In the genomic region with DNA sequence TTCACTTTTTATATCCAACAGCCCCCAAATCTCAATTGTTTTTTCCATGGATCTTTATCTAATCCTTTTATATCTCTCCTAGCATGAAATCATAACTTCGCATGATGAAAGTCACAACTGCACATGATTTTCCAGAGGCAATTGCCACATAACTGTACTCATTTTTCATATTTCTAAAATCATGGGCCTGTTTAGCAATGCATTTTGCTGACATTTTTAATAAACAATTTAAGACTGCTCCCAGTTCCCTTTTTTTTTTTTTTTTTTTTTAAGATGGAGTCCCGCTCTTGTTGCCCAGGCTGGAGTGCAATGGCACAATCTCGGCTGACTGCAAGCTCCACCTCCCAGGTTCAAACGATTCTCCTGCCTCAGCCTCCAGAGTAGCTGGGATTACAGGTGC, we compare ENCODE assay signal across 15 cellular contexts.
DNase-seq lines count a peak whose midpoint lies in the region; FAIRE-seq and TF ChIP-seq lines count a peak whose summit lies in the region.
"Had no signal": no experiment of that assay in that cellular context is flagged by ENCODE, and none has a peak within 500 bp of the region (broad histone marks: within the 10 kb centered on the region; RNA-seq: fewer than 3 reads in every experiment).

No MANE protein-coding gene starts in this region.

- H2AFZ ChIP-seq in PC-9 = no peak overlapping the region

- DNase-seq in activated naive CD4-positive, alpha-beta T cell treated with anti-CD3 and anti-CD28 coated beads for 36 hours = no peak
- DNase-seq in activated naive CD4-positive, alpha-beta T cell treated with anti-CD3 and anti-CD28 coated beads, Interleukin-2, amount 50 U/mL, for 16 hours = no peak
- DNase-seq in PC-9 = no peak
- DNase-seq in esophagus squamous epithelium (lab: John Stamatoyannopoulos, UW) = no peak
- DNase-seq in stomach = no peak
- no peak for DNase-seq in NCI-H748 (lab: John Stamatoyannopoulos, UW; ENCODE audit: unreplicated experiment)
- DNase-seq in NCI-H1417 treated with DMSO at 0.1 percent for 48 hours (lab: John Stamatoyannopoulos, UW) = no peak
- DNase-seq in GM12892 (ENCODE audit: insufficient read length) = no peak
- DNase-seq: activated gamma-delta T cell treated with Interleukin-2 at 50 U/mL for 16 hours; naive thymus-derived CD4-positive, alpha-beta T cell; NCI-H446; SJCRH30 had no signal

- intact Hi-C loops in activated naive CD4-positive, alpha-beta T cell treated with anti-CD3 and anti-CD28 coated beads for 36 hours (cut with micrococcal nuclease) = no loop called here
- intact Hi-C loops in PC-9 (cut with micrococcal nuclease; ENCODE audit: unreplicated experiment) = no loop called here
- intact Hi-C loops in esophagus squamous epithelium (cut with DNase I) = no loop called here
- intact Hi-C loops in stomach (cut with DNase I; ENCODE audit: low total_unique reads) = no loop called here

- H3K27ac Mint-ChIP-seq in activated naive CD4-positive, alpha-beta T cell treated with anti-CD3 and anti-CD28 coated beads for 36 hours = peak overlapping the region; percentile 6

- FAIRE-seq in GM12892 (lab: Jason Lieb, UNC) = no peak
- FAIRE-seq: colon had no signal

- H3K9me3 ChIP-seq in PC-9 (ENCODE audit: insufficient read depth, low read depth) = no peaks in the 10 kb centered on the region
- H3K9me3 ChIP-seq in esophagus squamous epithelium = no peaks in the 10 kb centered on the region
- H3K9me3 ChIP-seq in stomach = no peaks in the 10 kb centered on the region
- H3K9me3 ChIP-seq: SJCRH30 had no signal

- no peaks in the 10 kb centered on the region for H3K27me3 ChIP-seq in PC-9 (ENCODE audit: insufficient read depth, low read depth)
- no peaks in the 10 kb centered on the region for H3K27me3 ChIP-seq in esophagus squamous epithelium
- no peaks in the 10 kb centered on the region for H3K27me3 ChIP-seq in stomach
- H3K27me3 ChIP-seq: SJCRH30 had no signal

- H3K9me2 ChIP-seq in PC-9 (ENCODE audit: insufficient read depth) = no peaks in the 10 kb centered on the region

- H3K27me3 Mint-ChIP-seq in activated naive CD4-positive, alpha-beta T cell treated with anti-CD3 and anti-CD28 coated beads for 36 hours (ENCODE audit: low read depth) = no peaks in the 10 kb centered on the region

- H3K79me2 ChIP-seq in PC-9 (ENCODE audit: low read depth) = peaks cover 38% of the 10 kb centered on the region

- H3K36me3 ChIP-seq in PC-9 (ENCODE audit: low read depth) (peaks cover under 1% of the 10 kb centered on the region), esophagus squamous epithelium (peaks cover 0 to 6% (median 0%) of the 10 kb centered on the region in 3 donors), stomach (peaks cover 0 to 11% (median 4%) of the 10 kb centered on the region in 4 donors)
- H3K36me3 ChIP-seq: SJCRH30 had no signal

- no peaks in the 10 kb centered on the region for H3K9me3 Mint-ChIP-seq in activated naive CD4-positive, alpha-beta T cell treated with anti-CD3 and anti-CD28 coated beads for 36 hours
- H3K9me3 Mint-ChIP-seq: naive thymus-derived CD4-positive, alpha-beta T cell; WTC11 had no signal

- TF ChIP-seq CTCF in PC-9 (conservative IDR thresholded peaks at IDR 0.05) (no peak), esophagus squamous epithelium (IDR thresholded peaks at IDR 0.05) (no peak), stomach (IDR thresholded peaks at IDR 0.05) (no peak)

- no peak overlapping the region for H3K4me3 ChIP-seq in PC-9
- no peak overlapping the region for H3K4me3 ChIP-seq in esophagus squamous epithelium
- no peak overlapping the region for H3K4me3 ChIP-seq in stomach
- H3K4me3 ChIP-seq: SJCRH30, smooth muscle cell had no signal

- 56 to 80% methylated on average over 4 of the region's 4 CpGs for WGBS in esophagus squamous epithelium, 2 donors
- WGBS in stomach, 5 donors = 78 to 90% (median 81%) methylated on average over 4 of the region's 4 CpGs

- H3K4me1 ChIP-seq in PC-9 (replicated peaks; ENCODE audit: insufficient read depth) = peaks cover 38% of the 10 kb centered on the region
- H3K4me1 ChIP-seq in esophagus squamous epithelium = peaks cover 14 to 41% (median 26%) of the 10 kb centered on the region in 3 donors
- peaks cover 15 to 43% (median 22%) of the 10 kb centered on the region in 4 donors for H3K4me1 ChIP-seq in stomach

- H3K36me3 Mint-ChIP-seq in activated naive CD4-positive, alpha-beta T cell treated with anti-CD3 and anti-CD28 coated beads for 36 hours (ENCODE audit: low read depth) = peaks cover 29% of the 10 kb centered on the region
- H3K36me3 Mint-ChIP-seq: WTC11 had no signal

- H4K20me1 ChIP-seq in PC-9 (ENCODE audit: insufficient read depth) = no peaks in the 10 kb centered on the region

- peaks cover 49% of the 10 kb centered on the region for H3F3A ChIP-seq in PC-9 (ENCODE audit: insufficient read depth, low read depth)

- no peak overlapping the region for H3K4me2 ChIP-seq in PC-9
- H3K4me2 ChIP-seq: smooth muscle cell had no signal

- H3K4me3 Mint-ChIP-seq in activated naive CD4-positive, alpha-beta T cell treated with anti-CD3 and anti-CD28 coated beads for 36 hours = no peak overlapping the region
- H3K4me3 Mint-ChIP-seq: naive thymus-derived CD4-positive, alpha-beta T cell; WTC11 had no signal

- TF ChIP-seq POLR2A in esophagus squamous epithelium (IDR thresholded peaks at IDR 0.05) = no peak
- no peak for TF ChIP-seq POLR2A in stomach (IDR thresholded peaks at IDR 0.05)
- TF ChIP-seq POLR2A in GM12892 (IDR thresholded peaks at IDR 0.05; ENCODE audit: low read depth, low read length) = no peak

- peak overlapping the region; percentile 98 for H3K27ac ChIP-seq in PC-9
- peak overlapping the region; percentile 49 to 82 (median 68) for H3K27ac ChIP-seq in esophagus squamous epithelium
- H3K27ac ChIP-seq in stomach = peak overlapping the region in 4 of 5 donors; percentile 26 to 96 (median 76)
- H3K27ac ChIP-seq: SJCRH30 had no signal

- TF ChIP-seq EP300 in stomach (IDR thresholded peaks at IDR 0.05) = no peak

- BruUV-seq in PC-9 (replicated peaks; lab: Mats Ljungman, UMichigan) = no TSS peak

- H3K4me1 Mint-ChIP-seq in activated naive CD4-positive, alpha-beta T cell treated with anti-CD3 and anti-CD28 coated beads for 36 hours (ENCODE audit: low read depth) = peaks cover 43% of the 10 kb centered on the region

- CTCF ChIA-PET in activated naive CD4-positive, alpha-beta T cell treated with anti-CD3 and anti-CD28 coated beads for 36 hours (lab: Charles Lee) = no interaction called here
- CTCF ChIA-PET in PC-9 (lab: Charles Lee) = no interaction called here

- POLR2A ChIA-PET in PC-9 (lab: Charles Lee; ENCODE audit: unreplicated experiment) = no interaction called here
